1 cellular context compared by ENCODE assay signal in the genomic region with DNA sequence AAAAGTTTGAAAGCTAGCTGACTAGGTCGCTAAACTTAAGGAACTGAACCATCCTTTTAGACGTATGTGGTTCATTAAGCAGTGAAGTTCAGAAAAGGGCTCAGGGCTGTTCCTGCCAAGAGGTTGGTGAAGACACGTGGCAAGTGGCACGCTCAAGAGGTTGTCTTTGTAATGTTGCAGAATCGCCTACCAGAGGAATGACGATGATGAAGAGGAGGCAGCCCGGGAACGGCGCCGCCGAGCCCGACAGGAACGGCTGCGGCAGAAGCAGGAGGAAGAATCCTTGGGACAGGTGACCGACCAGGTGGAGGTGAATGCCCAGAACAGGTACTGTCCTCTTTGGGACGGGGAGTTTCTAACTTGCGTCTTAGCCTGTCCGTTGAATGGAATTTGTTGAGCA.
TF ChIP-seq lines count a peak whose summit lies in the region.

No MANE protein-coding gene starts in this region.

TF ChIP-seq in GM23338, 12 proteins besides CTCF, POLR2A, EP300 and RAD21 (continued from another document):
- TF ChIP-seq, protein P1, sequence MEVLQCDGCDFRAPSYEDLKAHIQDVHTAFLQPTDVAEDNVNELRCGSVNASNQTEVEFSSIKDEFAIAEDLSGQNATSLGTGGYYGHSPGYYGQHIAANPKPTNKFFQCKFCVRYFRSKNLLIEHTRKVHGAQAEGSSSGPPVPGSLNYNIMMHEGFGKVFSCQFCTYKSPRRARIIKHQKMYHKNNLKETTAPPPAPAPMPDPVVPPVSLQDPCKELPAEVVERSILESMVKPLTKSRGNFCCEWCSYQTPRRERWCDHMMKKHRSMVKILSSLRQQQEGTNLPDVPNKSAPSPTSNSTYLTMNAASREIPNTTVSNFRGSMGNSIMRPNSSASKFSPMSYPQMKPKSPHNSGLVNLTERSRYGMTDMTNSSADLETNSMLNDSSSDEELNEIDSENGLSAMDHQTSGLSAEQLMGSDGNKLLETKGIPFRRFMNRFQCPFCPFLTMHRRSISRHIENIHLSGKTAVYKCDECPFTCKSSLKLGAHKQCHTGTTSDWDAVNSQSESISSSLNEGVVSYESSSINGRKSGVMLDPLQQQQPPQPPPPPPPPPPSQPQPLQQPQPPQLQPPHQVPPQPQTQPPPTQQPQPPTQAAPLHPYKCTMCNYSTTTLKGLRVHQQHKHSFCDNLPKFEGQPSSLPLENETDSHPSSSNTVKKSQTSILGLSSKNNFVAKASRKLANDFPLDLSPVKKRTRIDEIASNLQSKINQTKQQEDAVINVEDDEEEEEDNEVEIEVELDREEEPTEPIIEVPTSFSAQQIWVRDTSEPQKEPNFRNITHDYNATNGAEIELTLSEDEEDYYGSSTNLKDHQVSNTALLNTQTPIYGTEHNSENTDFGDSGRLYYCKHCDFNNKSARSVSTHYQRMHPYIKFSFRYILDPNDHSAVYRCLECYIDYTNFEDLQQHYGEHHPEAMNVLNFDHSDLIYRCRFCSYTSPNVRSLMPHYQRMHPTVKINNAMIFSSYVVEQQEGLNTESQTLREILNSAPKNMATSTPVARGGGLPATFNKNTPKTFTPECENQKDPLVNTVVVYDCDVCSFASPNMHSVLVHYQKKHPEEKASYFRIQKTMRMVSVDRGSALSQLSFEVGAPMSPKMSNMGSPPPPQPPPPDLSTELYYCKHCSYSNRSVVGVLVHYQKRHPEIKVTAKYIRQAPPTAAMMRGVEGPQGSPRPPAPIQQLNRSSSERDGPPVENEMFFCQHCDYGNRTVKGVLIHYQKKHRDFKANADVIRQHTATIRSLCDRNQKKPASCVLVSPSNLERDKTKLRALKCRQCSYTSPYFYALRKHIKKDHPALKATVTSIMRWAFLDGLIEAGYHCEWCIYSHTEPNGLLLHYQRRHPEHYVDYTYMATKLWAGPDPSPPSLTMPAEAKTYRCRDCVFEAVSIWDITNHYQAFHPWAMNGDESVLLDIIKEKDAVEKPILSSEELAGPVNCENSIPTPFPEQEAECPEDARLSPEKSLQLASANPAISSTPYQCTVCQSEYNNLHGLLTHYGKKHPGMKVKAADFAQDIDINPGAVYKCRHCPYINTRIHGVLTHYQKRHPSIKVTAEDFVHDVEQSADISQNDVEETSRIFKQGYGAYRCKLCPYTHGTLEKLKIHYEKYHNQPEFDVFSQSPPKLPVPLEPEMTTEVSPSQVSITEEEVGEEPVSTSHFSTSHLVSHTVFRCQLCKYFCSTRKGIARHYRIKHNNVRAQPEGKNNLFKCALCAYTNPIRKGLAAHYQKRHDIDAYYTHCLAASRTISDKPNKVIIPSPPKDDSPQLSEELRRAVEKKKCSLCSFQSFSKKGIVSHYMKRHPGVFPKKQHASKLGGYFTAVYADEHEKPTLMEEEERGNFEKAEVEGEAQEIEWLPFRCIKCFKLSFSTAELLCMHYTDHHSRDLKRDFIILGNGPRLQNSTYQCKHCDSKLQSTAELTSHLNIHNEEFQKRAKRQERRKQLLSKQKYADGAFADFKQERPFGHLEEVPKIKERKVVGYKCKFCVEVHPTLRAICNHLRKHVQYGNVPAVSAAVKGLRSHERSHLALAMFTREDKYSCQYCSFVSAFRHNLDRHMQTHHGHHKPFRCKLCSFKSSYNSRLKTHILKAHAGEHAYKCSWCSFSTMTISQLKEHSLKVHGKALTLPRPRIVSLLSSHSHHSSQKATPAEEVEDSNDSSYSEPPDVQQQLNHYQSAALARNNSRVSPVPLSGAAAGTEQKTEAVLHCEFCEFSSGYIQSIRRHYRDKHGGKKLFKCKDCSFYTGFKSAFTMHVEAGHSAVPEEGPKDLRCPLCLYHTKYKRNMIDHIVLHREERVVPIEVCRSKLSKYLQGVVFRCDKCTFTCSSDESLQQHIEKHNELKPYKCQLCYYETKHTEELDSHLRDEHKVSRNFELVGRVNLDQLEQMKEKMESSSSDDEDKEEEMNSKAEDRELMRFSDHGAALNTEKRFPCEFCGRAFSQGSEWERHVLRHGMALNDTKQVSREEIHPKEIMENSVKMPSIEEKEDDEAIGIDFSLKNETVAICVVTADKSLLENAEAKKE (CRISPR knock-in tag; IDR thresholded peaks at IDR 0.05): no peak
- TF ChIP-seq CREB1 (CRISPR knock-in tag; IDR thresholded peaks at IDR 0.05; ENCODE audit: low read depth) (no peak), EZH2 (IDR thresholded peaks at IDR 0.05; ENCODE audit: low read depth, unreplicated experiment) (no peak)
- TF ChIP-seq, protein P2, sequence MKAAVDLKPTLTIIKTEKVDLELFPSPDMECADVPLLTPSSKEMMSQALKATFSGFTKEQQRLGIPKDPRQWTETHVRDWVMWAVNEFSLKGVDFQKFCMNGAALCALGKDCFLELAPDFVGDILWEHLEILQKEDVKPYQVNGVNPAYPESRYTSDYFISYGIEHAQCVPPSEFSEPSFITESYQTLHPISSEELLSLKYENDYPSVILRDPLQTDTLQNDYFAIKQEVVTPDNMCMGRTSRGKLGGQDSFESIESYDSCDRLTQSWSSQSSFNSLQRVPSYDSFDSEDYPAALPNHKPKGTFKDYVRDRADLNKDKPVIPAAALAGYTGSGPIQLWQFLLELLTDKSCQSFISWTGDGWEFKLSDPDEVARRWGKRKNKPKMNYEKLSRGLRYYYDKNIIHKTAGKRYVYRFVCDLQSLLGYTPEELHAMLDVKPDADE (IDR thresholded peaks at IDR 0.05): no peak
